ENCODE assay signal across 8 cellular contexts in genomic region chr5:172106511-172107356, GRCh38.
DNase-seq lines count a peak whose midpoint lies in the region; ATAC-seq, FAIRE-seq and TF ChIP-seq lines count a peak whose summit lies in the region.

No MANE protein-coding gene starts in this region.

- TF ChIP-seq EP300 in stomach (IDR thresholded peaks at IDR 0.05), result no peak

- POLR2A ChIA-PET in AG04449 (lab: Yijun Ruan, JAX), result interaction anchor here (0.6 to 1.4 kb wide), 4 partner anchors 13 to 402 kb away, joined by 3 to 6 read pairs (median 4); partner anchors contain the start of gene STK10

- peak overlapping the region; percentile 69 for H3K27ac Mint-ChIP-seq in activated T-helper 2 cell treated with anti-CD3 and anti-CD28 coated beads, Interferon-gamma antibody, Interleukin-2, Interleukin-4, amounts not matched to agents 10 μg/mL and 5 μg/mL and 100 μg/mL, durations not matched to agents 14 hours and 24 hours and 36 hours

- H3K4me3 ChIP-seq in AG04449 (ENCODE audit: low read depth, low read length) (0 out of 2 replicates have a peak overlapping the region, but pooled peaks have one; percentile 2), neutrophil (ENCODE audit: low read depth in 1 of 2, low read length in 1 of 2) (peak overlapping the region in 1 of 2 experiments; percentile 6), stomach (peak overlapping the region; percentile 9 to 28 (median 22))

- TF ChIP-seq POLR2A in stomach (IDR thresholded peaks at IDR 0.05), result no peak

- H3K9me3 ChIP-seq in neutrophil (no peaks in the 10 kb centered on the region), stomach (no peaks in the 10 kb centered on the region)

- peak; percentile 89 for TF ChIP-seq CTCF in AG04449 (IDR thresholded peaks at IDR 0.05; ENCODE audit: insufficient read depth, low read length, missing control alignments)
- peak; percentile 80 for TF ChIP-seq CTCF in foreskin keratinocyte (conservative IDR thresholded peaks at IDR 0.05)
- TF ChIP-seq CTCF in neutrophil (IDR thresholded peaks at IDR 0.05), result peak; percentile 97
- peak in 5 of 7 experiments; percentile 87 to 99 (median 96) for TF ChIP-seq CTCF in stomach (IDR thresholded peaks at IDR 0.05)

- ATAC-seq in foreskin keratinocyte (no peak), HG03565 (IDR thresholded peaks at IDR 0.05; ENCODE audit: unreplicated experiment) (no peak)

- no peak overlapping the region for H3K4me3 Mint-ChIP-seq in activated T-helper 2 cell treated with anti-CD3 and anti-CD28 coated beads, Interferon-gamma antibody, Interleukin-2, Interleukin-4, amounts not matched to agents 10 μg/mL and 5 μg/mL and 100 μg/mL, durations not matched to agents 14 hours and 24 hours and 36 hours (ENCODE audit: low read depth)

- no peak overlapping the region for H3K27ac ChIP-seq in foreskin keratinocyte
- peak overlapping the region; percentile 80 for H3K27ac ChIP-seq in neutrophil
- H3K27ac ChIP-seq in stomach, result peak overlapping the region in 1 of 5 donors; percentile 50

- peaks cover 49% of the 10 kb centered on the region for H3K4me1 Mint-ChIP-seq in activated T-helper 2 cell treated with anti-CD3 and anti-CD28 coated beads, Interferon-gamma antibody, Interleukin-2, Interleukin-4, amounts not matched to agents 10 μg/mL and 5 μg/mL and 100 μg/mL, durations not matched to agents 14 hours and 24 hours and 36 hours (ENCODE audit: low read depth)

- H3K36me3 ChIP-seq in neutrophil, result peaks cover 81% of the 10 kb centered on the region
- H3K36me3 ChIP-seq in stomach, result peaks cover 6 to 46% (median 36%) of the 10 kb centered on the region in 4 donors

- 24 to 32% (median 30%) methylated on average over 27 to 39 of the region's 39 CpGs for WGBS in stomach, 5 donors

- H3K36me3 Mint-ChIP-seq in activated T-helper 2 cell treated with anti-CD3 and anti-CD28 coated beads, Interferon-gamma antibody, Interleukin-2, Interleukin-4, amounts not matched to agents 10 μg/mL and 5 μg/mL and 100 μg/mL, durations not matched to agents 14 hours and 24 hours and 36 hours (ENCODE audit: low read depth), result peaks cover 74% of the 10 kb centered on the region

- no peaks in the 10 kb centered on the region for H3K27me3 Mint-ChIP-seq in activated T-helper 2 cell treated with anti-CD3 and anti-CD28 coated beads, Interferon-gamma antibody, Interleukin-2, Interleukin-4, amounts not matched to agents 10 μg/mL and 5 μg/mL and 100 μg/mL, durations not matched to agents 14 hours and 24 hours and 36 hours (ENCODE audit: low read depth)

- DNase-seq in AG04449 (ENCODE audit: low read depth, low spot score), result no peak
- peak; percentile 12 for DNase-seq in GM18507 (ENCODE audit: extremely low spot score, insufficient read length, low read depth)
- DNase-seq in OCI-M1 (lab: John Stamatoyannopoulos, UW), result peak; percentile 69
- peak; percentile 42 for DNase-seq in activated T-helper 2 cell treated with anti-CD3 and anti-CD28 coated beads, Interferon-gamma antibody, Interleukin-2, Interleukin-4, amounts not matched to agents 10 μg/mL and 5 μg/mL and 100 μg/mL, durations not matched to agents 14 hours and 24 hours and 36 hours (ENCODE audit: low spot score)
- peak in 1 of 2 donors; percentile 9 for DNase-seq in foreskin keratinocyte
- peak; percentile 59 for DNase-seq in stomach

- no peaks in the 10 kb centered on the region for H3K27me3 ChIP-seq in foreskin keratinocyte
- H3K27me3 ChIP-seq in neutrophil, result no peaks in the 10 kb centered on the region
- no peaks in the 10 kb centered on the region for H3K27me3 ChIP-seq in stomach

- intact Hi-C loops in activated T-helper 2 cell treated with anti-CD3 and anti-CD28 coated beads, Interferon-gamma antibody, Interleukin-2, Interleukin-4, amounts not matched to agents 10 μg/mL and 5 μg/mL and 100 μg/mL, durations not matched to agents 14 hours and 24 hours and 36 hours (cut with micrococcal nuclease), result no loop called here
- intact Hi-C loops in stomach (cut with DNase I; ENCODE audit: low total_unique reads), result no loop called here

- no peaks in the 10 kb centered on the region for H3K9me3 Mint-ChIP-seq in activated T-helper 2 cell treated with anti-CD3 and anti-CD28 coated beads, Interferon-gamma antibody, Interleukin-2, Interleukin-4, amounts not matched to agents 10 μg/mL and 5 μg/mL and 100 μg/mL, durations not matched to agents 14 hours and 24 hours and 36 hours

- CTCF ChIA-PET in AG04449 (lab: Yijun Ruan, JAX), result interaction anchor here (0.7 to 6.4 kb wide), 25 partner anchors 8 to 189 kb away, joined by 3 to 114 read pairs (median 4); partner anchors contain the start of gene STK10

- peak; percentile 68 for FAIRE-seq in GM18507 (lab: Jason Lieb, UNC)

- H3K4me1 ChIP-seq in foreskin keratinocyte (peaks cover 29% of the 10 kb centered on the region), neutrophil (ENCODE audit: control insufficient read depth in 1 of 2, insufficient read depth in 1 of 2, low read depth in 1 of 2, low read length in 1 of 2) (peaks cover 52% of the 10 kb centered on the region in 2 experiments), stomach (peaks cover 33 to 70% (median 52%) of the 10 kb centered on the region in 4 donors)
